Comparison of ENCODE assay signal across 9 cellular contexts in genomic region chr11:96464695-96465307, GRCh38.
A peak's percentile ranks its signal among the peaks of the same experiment; 100 is the strongest.
DNase-seq lines count a peak whose midpoint lies in the region; ATAC-seq, FAIRE-seq and TF ChIP-seq lines count a peak whose summit lies in the region.
"Had no signal": no experiment of that assay in that cellular context is flagged by ENCODE, and none has a peak within 500 bp of the region (broad histone marks: within the 10 kb centered on the region; RNA-seq: fewer than 3 reads in every experiment).

No MANE protein-coding gene starts in this region.

- no peak overlapping the region for H3K14ac ChIP-seq in H9 (ENCODE audit: insufficient read depth, low read length)

- H3K4me3 ChIP-seq in liver (ENCODE audit: low read depth in 1 of 3, low read length in 3 of 3), result no peak overlapping the region

- H4K5ac ChIP-seq in H9 (ENCODE audit: insufficient read length, low read depth, low read length), result no peak overlapping the region

- H3K4me1 Mint-ChIP-seq in H9, result peaks cover 18 to 20% of the 10 kb centered on the region in 2 experiments

- no peak overlapping the region for H2AFZ ChIP-seq in H9 (ENCODE audit: low read length)

- peak; percentile 51 for FAIRE-seq in colon (lab: Jason Lieb, UNC)

- H3K9me3 Mint-ChIP-seq in H9, result no peaks in the 10 kb centered on the region

- no peak overlapping the region for H3K56ac ChIP-seq in H9 (ENCODE audit: insufficient read length, low read depth, low read length)

- H4K8ac ChIP-seq in H9 (replicated peaks; ENCODE audit: insufficient read length, low read depth, low read length), result no peak overlapping the region

- no peak overlapping the region for H2BK5ac ChIP-seq in H9 (ENCODE audit: insufficient read length, low read length)

- no peak overlapping the region for H4K91ac ChIP-seq in H9 (ENCODE audit: insufficient read length, low read depth, low read length)

- no peaks in the 10 kb centered on the region for H3K23me2 ChIP-seq in H9 (ENCODE audit: insufficient read length, low read depth, low read length, poor library complexity, severe bottlenecking)

- H3K36me3 Mint-ChIP-seq in H9 (ENCODE audit: insufficient read depth in 1 of 3, low read depth in 3 of 3), result peaks cover 0 to under 1% (median 0%) of the 10 kb centered on the region in 3 experiments; a peak in 2 of 7 replicates
- H3K36me3 Mint-ChIP-seq: IgD-negative memory B cell had no signal

- no peaks in the 10 kb centered on the region for H3K36me3 ChIP-seq in liver (ENCODE audit: control insufficient read depth in 4 of 4, insufficient read depth in 3 of 4, low read depth in 1 of 4, low read length in 3 of 4)

- H3K4me3 Mint-ChIP-seq in H9, result no peak overlapping the region; a peak in 1 of 5 replicates

- H3K27ac Mint-ChIP-seq in H9, result no peak overlapping the region
- H3K27ac Mint-ChIP-seq: IgD-negative memory B cell had no signal

- no peak overlapping the region for H2BK12ac ChIP-seq in H9 (ENCODE audit: insufficient read length, low read depth, low read length)

- H3K9me3 ChIP-seq in H9 (ENCODE audit: control insufficient read depth, low read depth, low read length), result no peaks in the 10 kb centered on the region
- H3K9me3 ChIP-seq in liver (ENCODE audit: control insufficient read depth in 4 of 4, low read length in 3 of 4), result no peaks in the 10 kb centered on the region

- H3K4ac ChIP-seq in H9 (ENCODE audit: low read depth, low read length), result no peak overlapping the region

- no peak overlapping the region for H2BK120ac ChIP-seq in H9 (ENCODE audit: low read depth, low read length, poor library complexity, severe bottlenecking)

- H2BK15ac ChIP-seq in H9 (ENCODE audit: low read depth, low read length), result no peak overlapping the region

- peak; percentile 83 to 87 for TF ChIP-seq RAD21 in liver (IDR thresholded peaks at IDR 0.05)

- TF ChIP-seq CTCF in H9 (conservative IDR thresholded peaks at IDR 0.05) (peak; percentile 87), liver (IDR thresholded peaks at IDR 0.05; ENCODE audit: low read depth, low read length, missing input control) (peak; percentile 64)

- no peaks in the 10 kb centered on the region for H3K27me3 Mint-ChIP-seq in H9 (ENCODE audit: low read depth)

- no peak overlapping the region for H2BK20ac ChIP-seq in H9 (ENCODE audit: low read depth, low read length, poor library complexity, severe bottlenecking)

- H3K4me2 ChIP-seq in H9 (ENCODE audit: insufficient read depth, insufficient read length, low read length), result no peak overlapping the region

- H3K23ac ChIP-seq in H9 (ENCODE audit: insufficient read length, low read depth, low read length), result no peak overlapping the region

- H3K79me1 ChIP-seq in H9 (ENCODE audit: insufficient read depth, low read depth, low read length, poor library complexity, severe bottlenecking), result no peaks in the 10 kb centered on the region

- H3K27ac ChIP-seq in H9 (ENCODE audit: insufficient read length, low read depth, low read length) (no peak overlapping the region), liver (ENCODE audit: low read depth in 1 of 2, low read length in 2 of 2) (no peak overlapping the region)

- ATAC-seq in HG03457 (IDR thresholded peaks at IDR 0.05; ENCODE audit: unreplicated experiment), result no peak

- H3K27me3 ChIP-seq in H9 (ENCODE audit: insufficient read depth, low read length), result no peaks in the 10 kb centered on the region
- no peaks in the 10 kb centered on the region for H3K27me3 ChIP-seq in liver (ENCODE audit: control insufficient read depth in 4 of 4, insufficient read depth in 4 of 4, low read length in 3 of 4)

- WGBS in H9 (ENCODE audit: extremely low coverage, insufficient read length, low lambda C conversion rate), result no CpG with 5 or more reads among the region's 7 CpGs
- 13% methylated on average over 7 of the region's 7 CpGs for WGBS in liver

- peak; percentile 60 for DNase-seq in A172 (ENCODE audit: low spot score)
- DNase-seq in GM03348 (ENCODE audit: low spot score), result peak; percentile 83
- DNase-seq in H9, result no peak
- DNase-seq in Kasumi-1 (lab: John Stamatoyannopoulos, UW), result peak; percentile 88 to 95
- DNase-seq in OCI-M1 (lab: John Stamatoyannopoulos, UW), result peak; percentile 85

- H3K4me1 ChIP-seq in H9 (ENCODE audit: insufficient read depth, low read length) (no peaks in the 10 kb centered on the region; the same call in 1 of the 2 replicates), liver (ENCODE audit: control insufficient read depth in 4 of 4, insufficient read depth in 4 of 4, low read length in 3 of 4) (peaks cover 0 to 2% (median 1%) of the 10 kb centered on the region in 4 donors)

- no peak overlapping the region for H2AK5ac ChIP-seq in H9 (ENCODE audit: insufficient read length, low read length)

- H4K20me1 ChIP-seq in H9 (ENCODE audit: control insufficient read depth, insufficient read depth, insufficient read length), result no peaks in the 10 kb centered on the region

- no peak overlapping the region for H3K18ac ChIP-seq in H9 (ENCODE audit: insufficient read length, low read depth, low read length)

- H3K79me2 ChIP-seq in H9 (ENCODE audit: insufficient read depth, low read length), result no peaks in the 10 kb centered on the region; the same call in 1 of the 2 replicates

- H3K9ac ChIP-seq in H9 (ENCODE audit: extremely low read depth, insufficient read length, low read length) (no peak overlapping the region), liver (ENCODE audit: low read depth in 1 of 2, low read length in 2 of 2) (no peak overlapping the region)

- no peak overlapping the region for H3T11ph ChIP-seq in H9 (ENCODE audit: low read length)

TF ChIP-seq in liver, 16 proteins besides CTCF, POLR2A, EP300 and RAD21:
- TF ChIP-seq JUND (IDR thresholded peaks at IDR 0.05) (no peak), TAF1 (conservative IDR thresholded peaks at IDR 0.05) (no peak), ATF3 (IDR thresholded peaks at IDR 0.05) (no peak), SP1 (IDR thresholded peaks at IDR 0.05) (no peak), MAX (IDR thresholded peaks at IDR 0.05) (no peak), GABPA (IDR thresholded peaks at IDR 0.05 in 1 of 2, conservative IDR thresholded peaks at IDR 0.05 in 1 of 2) (no peak), EGR1 (IDR thresholded peaks at IDR 0.05; ENCODE audit: low read depth in 2 of 2) (no peak), NR2F2 (IDR thresholded peaks at IDR 0.05) (no peak), HNF4G (IDR thresholded peaks at IDR 0.05) (no peak), YY1 (IDR thresholded peaks at IDR 0.05) (no peak), RXRA (IDR thresholded peaks at IDR 0.05) (no peak), HNF4A (conservative IDR thresholded peaks at IDR 0.05) (no peak), ZBTB33 (IDR thresholded peaks at IDR 0.05) (no peak), REST (IDR thresholded peaks at IDR 0.05) (no peak), FOXA1 (IDR thresholded peaks at IDR 0.05) (no peak), FOXA2 (IDR thresholded peaks at IDR 0.05) (no peak)
